ENCODE assay signal across 1 cellular context in the genomic region with DNA sequence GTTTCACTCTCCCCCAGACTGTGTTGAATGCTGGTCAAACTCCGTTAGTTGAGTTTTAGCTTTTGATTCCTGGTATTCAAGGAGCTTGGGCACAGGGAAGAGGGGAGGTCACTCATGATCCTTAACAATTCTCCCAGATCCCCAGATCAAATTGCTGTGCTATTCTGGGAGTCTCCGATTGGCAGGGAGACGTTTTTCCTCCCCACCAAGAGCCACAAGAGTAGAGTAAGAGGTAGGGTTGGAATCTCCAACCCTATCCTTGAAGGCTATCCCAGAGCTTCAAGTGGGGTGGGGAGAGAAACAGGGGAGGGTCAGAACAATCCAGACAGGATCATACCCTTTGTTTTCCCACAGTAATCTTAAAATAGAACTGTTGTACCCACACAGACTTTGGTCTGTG.
TF ChIP-seq lines count a peak whose summit lies in the region.

No MANE protein-coding gene starts in this region.

TF ChIP-seq in HepG2, 621 proteins besides CTCF, POLR2A, EP300 and RAD21:
- TF ChIP-seq ZMAT3 (CRISPR knock-in tag; conservative IDR thresholded peaks at IDR 0.05) (no peak), ARNTL (CRISPR knock-in tag; IDR thresholded peaks at IDR 0.05) (no peak), KDM4B (CRISPR knock-in tag; IDR thresholded peaks at IDR 0.05) (no peak)
